In genomic region chr1:30721311-30722174, GRCh38 we compare ENCODE assay signal across 22 cellular contexts. TPM values are rescaled to one million over a fixed set of nuclear protein-coding genes. Genes with fewer than 3 reads are reported as not detected.
DNase-seq lines count a peak whose midpoint lies in the region; ATAC-seq, FAIRE-seq and TF ChIP-seq lines count a peak whose summit lies in the region.
"Had no signal": no experiment of that assay in that cellular context is flagged by ENCODE, and none has a peak within 500 bp of the region (broad histone marks: within the 10 kb centered on the region; RNA-seq: fewer than 3 reads in every experiment).

No MANE protein-coding gene starts in this region.

- WGBS in smooth muscle cell (ENCODE audit: low lambda C conversion rate) = 97% methylated on average over 31 of the region's 31 CpGs
- WGBS in small intestine, 3 donors = 94 to 97% (median 95%) methylated on average over 31 of the region's 31 CpGs

- H3K4me2 ChIP-seq in DND-41 (ENCODE audit: insufficient read depth, low read length) (no peak overlapping the region), OCI-LY7 (ENCODE audit: low read length) (no peak overlapping the region), smooth muscle cell (no peak overlapping the region)

- no peaks in the 10 kb centered on the region for H3K9me3 ChIP-seq in DND-41 (ENCODE audit: insufficient read depth, low read length, severe bottlenecking)
- no peaks in the 10 kb centered on the region for H3K9me3 ChIP-seq in OCI-LY7 (ENCODE audit: low read length)
- H3K9me3 ChIP-seq in smooth muscle cell (replicated peaks; ENCODE audit: low read depth) = no peaks in the 10 kb centered on the region
- no peaks in the 10 kb centered on the region for H3K9me3 ChIP-seq in small intestine (ENCODE audit: control insufficient read depth, low read depth)
- H3K9me3 ChIP-seq: adrenal gland, Caco-2, lower lobe of right lung, ovary, thoracic aorta had no signal

- H3K79me2 ChIP-seq in DND-41 (ENCODE audit: insufficient read depth, low read length) (no peaks in the 10 kb centered on the region), OCI-LY7 (ENCODE audit: insufficient read depth, low read depth, low read length) (no peaks in the 10 kb centered on the region), smooth muscle cell (ENCODE audit: low read depth) (no peaks in the 10 kb centered on the region)

- POLR2A ChIA-PET in OCI-LY7 (lab: Charles Lee) = interaction anchor here (0.5 to 2.5 kb wide), 5 partner anchors 9 to 52 kb away, joined by 3 to 12 read pairs (median 4); no protein-coding TSS in a partner anchor

- FAIRE-seq in small intestine (lab: Jason Lieb, UNC) = no peak
- FAIRE-seq: bronchial epithelial cell, HepG2, islet of Langerhans had no signal

- H3K9ac ChIP-seq in DND-41 (ENCODE audit: low read depth, low read length) = no peak overlapping the region
- no peak overlapping the region for H3K9ac ChIP-seq in smooth muscle cell (ENCODE audit: low read depth)

- ATAC-seq in DND-41 (ENCODE audit: insufficient read depth, low read depth) (no peak), foreskin keratinocyte (no peak)
- ATAC-seq: HepG2, lower lobe of right lung, PC-3 had no signal

- no peaks in the 10 kb centered on the region for H3K36me3 ChIP-seq in DND-41 (ENCODE audit: insufficient read depth, low read length)
- no peaks in the 10 kb centered on the region for H3K36me3 ChIP-seq in OCI-LY7 (ENCODE audit: insufficient read depth, low read length)
- no peaks in the 10 kb centered on the region for H3K36me3 ChIP-seq in smooth muscle cell (ENCODE audit: low read depth)
- H3K36me3 ChIP-seq in small intestine (ENCODE audit: control insufficient read depth in 2 of 2, insufficient read depth in 2 of 2, low read length in 2 of 2) = no peaks in the 10 kb centered on the region
- H3K36me3 ChIP-seq: adrenal gland, ovary, thoracic aorta had no signal

- no TSS peak for BruUV-seq in OCI-LY7 (replicated peaks; lab: Mats Ljungman, UMichigan)

- H4K20me1 ChIP-seq in DND-41 (ENCODE audit: insufficient read depth, low read length) (peaks cover 7% of the 10 kb centered on the region; the same call in 1 of the 2 replicates), OCI-LY7 (ENCODE audit: insufficient read depth, low read length) (no peaks in the 10 kb centered on the region), smooth muscle cell (ENCODE audit: low read depth) (no peaks in the 10 kb centered on the region)

- peaks cover 19% of the 10 kb centered on the region for H3K4me1 ChIP-seq in DND-41 (ENCODE audit: insufficient read depth, low read length)
- H3K4me1 ChIP-seq in OCI-LY7 (ENCODE audit: insufficient read depth, low read length, poor library complexity, severe bottlenecking) = peaks cover 28% of the 10 kb centered on the region
- no peaks in the 10 kb centered on the region for H3K4me1 ChIP-seq in foreskin keratinocyte
- peaks cover 10% of the 10 kb centered on the region for H3K4me1 ChIP-seq in smooth muscle cell (ENCODE audit: low read depth)
- no peaks in the 10 kb centered on the region for H3K4me1 ChIP-seq in small intestine (ENCODE audit: control insufficient read depth in 2 of 2, insufficient read depth in 1 of 2, low read depth in 1 of 2, low read length in 1 of 2)
- H3K4me1 ChIP-seq: Caco-2 had no signal

- DNase-seq in DND-41 (no peak), OCI-LY7 (ENCODE audit: low spot score) (peak; percentile 45), foreskin keratinocyte (no peak), smooth muscle cell (lab: John Stamatoyannopoulos, UW; ENCODE audit: unreplicated experiment) (no peak), NCI-H1436 treated with DMSO at 0.1 percent for 48 hours (lab: John Stamatoyannopoulos, UW) (no peak), small intestine (no peak), NCI-H748 treated with DMSO at 0.1 percent for 48 hours (lab: John Stamatoyannopoulos, UW) (no peak)
- DNase-seq: activated CD4-positive, alpha-beta T cell treated with anti-CD3 and anti-CD28 coated beads, Interleukin-2, amount 50 U/mL, for 4 hours; activated CD8-positive, alpha-beta memory T cell treated with anti-CD3 and anti-CD28 coated beads, Interleukin-2, amount 50 U/mL, for 48 hours; activated gamma-delta T cell treated with Interleukin-2 at 50 U/mL for 16 hours; Caco-2; foreskin melanocyte; lower lobe of right lung; NCI-H2171; PC-3; T-helper 2 cell had no signal

- CTCF ChIA-PET in OCI-LY7 (lab: Charles Lee; ENCODE audit: unreplicated experiment) = interaction anchor here (1.6 to 4.0 kb wide), 5 partner anchors 22 to 61 kb away, joined by 4 to 61 read pairs (median 6); no protein-coding TSS in a partner anchor

- H3K4me3 ChIP-seq in DND-41 (ENCODE audit: low read depth in 1 of 2, low read length in 2 of 2) (no peak overlapping the region), OCI-LY7 (ENCODE audit: low read depth, low read length, poor library complexity, severe bottlenecking) (no peak overlapping the region), smooth muscle cell (no peak overlapping the region), small intestine (ENCODE audit: low read depth in 1 of 2, low read length in 2 of 2) (no peak overlapping the region)
- H3K4me3 ChIP-seq: adrenal gland, lower lobe of right lung, ovary, thoracic aorta had no signal

- peaks cover 5% of the 10 kb centered on the region for H3F3A ChIP-seq in smooth muscle cell (ENCODE audit: low read depth)

- H3K27ac ChIP-seq in DND-41 (ENCODE audit: low read length) (no peak overlapping the region), OCI-LY7 (ENCODE audit: low read depth, low read length, poor library complexity, severe bottlenecking) (no peak overlapping the region), foreskin keratinocyte (no peak overlapping the region), smooth muscle cell (ENCODE audit: low read depth) (no peak overlapping the region), small intestine (ENCODE audit: low read depth in 1 of 2, low read length in 1 of 2) (no peak overlapping the region)
- H3K27ac ChIP-seq: adrenal gland, lower lobe of right lung, ovary, thoracic aorta had no signal

- H2AFZ ChIP-seq in DND-41 (ENCODE audit: low read depth, low read length) (no peak overlapping the region), OCI-LY7 (ENCODE audit: low read length) (no peak overlapping the region), smooth muscle cell (ENCODE audit: low read depth) (no peak overlapping the region)

- H3K9me2 ChIP-seq in OCI-LY7 (ENCODE audit: insufficient read depth, low read length) = no peaks in the 10 kb centered on the region

- TF ChIP-seq CTCF in DND-41 (IDR thresholded peaks at IDR 0.05; ENCODE audit: borderline replicate concordance, extremely low read depth, low read length, poor library complexity, severe bottlenecking) (peak; percentile 2), OCI-LY7 (conservative IDR thresholded peaks at IDR 0.05; ENCODE audit: low read length) (peak; percentile 67), foreskin keratinocyte (conservative IDR thresholded peaks at IDR 0.05) (peak; percentile 19), smooth muscle cell (IDR thresholded peaks at IDR 0.05; ENCODE audit: borderline replicate concordance, insufficient read depth, poor library complexity, severe bottlenecking) (peak; percentile 13)

- H3K27me3 ChIP-seq in DND-41 (ENCODE audit: insufficient read depth, low read length, poor library complexity) (no peaks in the 10 kb centered on the region), foreskin keratinocyte (no peaks in the 10 kb centered on the region), smooth muscle cell (ENCODE audit: low read depth) (no peaks in the 10 kb centered on the region), small intestine (ENCODE audit: control insufficient read depth in 2 of 2, insufficient read depth in 2 of 2, low read length in 2 of 2) (no peaks in the 10 kb centered on the region)
- H3K27me3 ChIP-seq: adrenal gland, ovary had no signal

- intact Hi-C loops in OCI-LY7 (cut with micrococcal nuclease; ENCODE audit: unreplicated experiment) = no loop called here

RNA-seq across cellular contexts. Expression of gene MATN1, which starts 1.8 kb away (rescaled TPM):
- total RNA-seq in OCI-LY7 (2014; rRNA removed; shearing (Covaris generic)) = 0.18 and 0.28 TPM in 2 replicates
- total RNA-seq in OCI-LY7 (2022) (0.42 TPM in 1 of 2 replicates, not detected in the other), foreskin keratinocyte (0.07 and 0.14 TPM in 2 replicates), smooth muscle cell (0.36 and 2.0 TPM in 2 replicates)
- polyA plus RNA-seq in foreskin keratinocyte (0.07 TPM in 1 of 2 replicates, not detected in the other), smooth muscle cell (0.40 and 0.61 TPM in 2 replicates), small intestine (under 1 TPM in 1 of 3 donors, not detected in 2; 0.03 TPM)
- total RNA-seq: bronchial epithelial cell, Caco-2, lower lobe of right lung, PC-3 had no signal

RNA-seq across cellular contexts. Expression of gene LAPTM5, which starts 36.0 kb away (rescaled TPM):
- total RNA-seq in OCI-LY7 (2014; rRNA removed; shearing (Covaris generic)) = 91.2 and 113 TPM in 2 replicates
- 137 and 163 TPM in 2 replicates for total RNA-seq in OCI-LY7 (2022)
- not detected in 2 replicates for total RNA-seq in foreskin keratinocyte
- 0.02 and 0.04 TPM in 2 replicates for polyA plus RNA-seq in foreskin keratinocyte
- total RNA-seq in smooth muscle cell = 0.49 and 1.4 TPM in 2 replicates
- 0.63 and 1.6 TPM in 2 replicates for polyA plus RNA-seq in smooth muscle cell
- 10 to 100 TPM; 10.5 to 58.1 (median 50.0) TPM for polyA plus RNA-seq in small intestine
- total RNA-seq: Caco-2, PC-3 had no signal

Comparison
In these comparisons a context has a peak if more than half of its experiments do, and no peak if none do; other contexts are left out.
1. CTCF ChIP-seq: peak in every context shown above with its lines; median percentile 67 in OCI-LY7; 19 in foreskin keratinocyte; 13 in smooth muscle cell; 2 in DND-41.
2. RNA of gene LAPTM5, which starts 36.0 kb away (total RNA-seq): 91.2 to 163 TPM in OCI-LY7; 0.49 to 1.4 TPM in smooth muscle cell and not detected in foreskin keratinocyte; every median in the first group is over 10 times any median in the second.